Comparison of ENCODE assay signal across 1 cellular context in the genomic region with DNA sequence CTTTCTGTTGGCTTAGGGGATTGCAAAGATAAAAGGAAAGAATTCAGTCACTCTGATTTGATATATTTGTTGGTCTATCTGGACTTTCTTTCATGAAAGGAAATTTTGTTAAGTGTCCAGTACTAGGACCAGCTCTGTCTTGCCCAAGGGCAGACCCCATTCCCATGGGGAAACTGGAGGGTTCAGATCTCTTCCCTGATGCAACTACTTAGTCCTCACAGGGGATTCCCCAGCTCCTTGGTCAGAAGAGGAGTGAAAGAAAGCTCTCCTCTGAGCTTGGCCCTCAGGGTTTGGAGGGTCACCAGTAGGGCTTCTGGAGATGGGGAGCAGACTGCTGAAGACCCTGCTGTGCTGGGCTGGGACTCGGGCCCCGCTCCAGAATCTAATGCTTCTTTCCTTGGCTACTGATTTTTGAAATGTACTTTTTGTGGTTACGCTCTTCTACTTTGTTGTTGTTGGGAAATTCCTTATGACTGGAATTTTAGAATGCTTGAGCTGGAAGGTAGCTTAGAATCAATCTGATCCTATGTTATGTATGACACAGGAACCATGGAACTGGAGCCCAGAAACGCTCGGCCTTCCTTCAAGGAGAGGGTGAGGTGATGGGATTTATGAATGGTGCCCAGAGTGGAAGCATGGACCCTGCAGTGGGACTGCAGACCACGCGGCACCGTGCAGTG.
TF ChIP-seq lines count a peak whose summit lies in the region.

No MANE protein-coding gene starts in this region.

TF ChIP-seq in IMR-90, 13 proteins besides CTCF, POLR2A, EP300 and RAD21:
- TF ChIP-seq MAZ (IDR thresholded peaks at IDR 0.05; ENCODE audit: borderline replicate concordance, low read depth, low read length) (no peak), RCOR1 (IDR thresholded peaks at IDR 0.05; ENCODE audit: insufficient replicate concordance, low read length) (no peak), MXI1 (IDR thresholded peaks at IDR 0.05; ENCODE audit: borderline replicate concordance, low read depth, low read length) (no peak), BHLHE40 (IDR thresholded peaks at IDR 0.05; ENCODE audit: low read depth, low read length) (no peak), CHD1 (IDR thresholded peaks at IDR 0.05; ENCODE audit: low read depth, low read length) (no peak), FOS (IDR thresholded peaks at IDR 0.05; ENCODE audit: low read depth, low read length) (no peak), CEBPB (IDR thresholded peaks at IDR 0.05; ENCODE audit: low read depth, low read length) (no peak), RFX5 (IDR thresholded peaks at IDR 0.05; ENCODE audit: low read depth, low read length) (no peak), SMC3 (IDR thresholded peaks at IDR 0.05; ENCODE audit: low read depth, low read length) (no peak), MAFK (IDR thresholded peaks at IDR 0.05; ENCODE audit: low read depth, low read length) (no peak), NFE2L2 (IDR thresholded peaks at IDR 0.05; ENCODE audit: low read depth, low read length) (no peak)
- TF ChIP-seq, protein P1, sequence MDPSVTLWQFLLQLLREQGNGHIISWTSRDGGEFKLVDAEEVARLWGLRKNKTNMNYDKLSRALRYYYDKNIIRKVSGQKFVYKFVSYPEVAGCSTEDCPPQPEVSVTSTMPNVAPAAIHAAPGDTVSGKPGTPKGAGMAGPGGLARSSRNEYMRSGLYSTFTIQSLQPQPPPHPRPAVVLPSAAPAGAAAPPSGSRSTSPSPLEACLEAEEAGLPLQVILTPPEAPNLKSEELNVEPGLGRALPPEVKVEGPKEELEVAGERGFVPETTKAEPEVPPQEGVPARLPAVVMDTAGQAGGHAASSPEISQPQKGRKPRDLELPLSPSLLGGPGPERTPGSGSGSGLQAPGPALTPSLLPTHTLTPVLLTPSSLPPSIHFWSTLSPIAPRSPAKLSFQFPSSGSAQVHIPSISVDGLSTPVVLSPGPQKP (IDR thresholded peaks at IDR 0.05; ENCODE audit: borderline replicate concordance, low read depth, low read length): no peak
- TF ChIP-seq, protein P2, sequence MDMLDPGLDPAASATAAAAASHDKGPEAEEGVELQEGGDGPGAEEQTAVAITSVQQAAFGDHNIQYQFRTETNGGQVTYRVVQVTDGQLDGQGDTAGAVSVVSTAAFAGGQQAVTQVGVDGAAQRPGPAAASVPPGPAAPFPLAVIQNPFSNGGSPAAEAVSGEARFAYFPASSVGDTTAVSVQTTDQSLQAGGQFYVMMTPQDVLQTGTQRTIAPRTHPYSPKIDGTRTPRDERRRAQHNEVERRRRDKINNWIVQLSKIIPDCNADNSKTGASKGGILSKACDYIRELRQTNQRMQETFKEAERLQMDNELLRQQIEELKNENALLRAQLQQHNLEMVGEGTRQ (IDR thresholded peaks at IDR 0.05; ENCODE audit: low read depth, low read length): no peak
